ENCODE assay signal across 9 cellular contexts in genomic region chr7:134845461-134845860, GRCh38.
DNase-seq lines count a peak whose midpoint lies in the region; ATAC-seq and TF ChIP-seq lines count a peak whose summit lies in the region.
"Had no signal": no experiment of that assay in that cellular context is flagged by ENCODE, and none has a peak within 500 bp of the region (broad histone marks: within the 10 kb centered on the region; RNA-seq: fewer than 3 reads in every experiment).

No MANE protein-coding gene starts in this region.

- H3K36me3 ChIP-seq in Caco-2 (ENCODE audit: control insufficient read depth, insufficient read depth, low read length) (0 out of 2 replicates have a peak, but pooled peaks cover 1% of the 10 kb centered on the region), OCI-LY1 (ENCODE audit: insufficient read depth, low read length) (no peaks in the 10 kb centered on the region)

- H3K4me3 ChIP-seq in Caco-2 (ENCODE audit: low read depth, low read length): no peak overlapping the region
- H3K4me3 ChIP-seq in OCI-LY1 (ENCODE audit: low read depth, low read length, poor library complexity, severe bottlenecking): no peak overlapping the region

- H3K9me3 ChIP-seq in Caco-2 (no peaks in the 10 kb centered on the region), OCI-LY1 (ENCODE audit: low read length) (no peaks in the 10 kb centered on the region)

- H3K27me3 ChIP-seq in Caco-2 (replicated peaks; ENCODE audit: control insufficient read depth, insufficient read depth, low read length) (no peaks in the 10 kb centered on the region), OCI-LY1 (ENCODE audit: insufficient read depth, low read length) (peaks cover 2% of the 10 kb centered on the region; the same call in 1 of the 2 replicates)

- no TSS peak for BruUV-seq in Caco-2 (replicated peaks; lab: Mats Ljungman, UMichigan)

- H3K4me3 Mint-ChIP-seq in Caco-2 (ENCODE audit: unreplicated experiment): no peak overlapping the region
- H3K4me3 Mint-ChIP-seq: T-helper 1 cell treated with Interleukin-12 subunit alpha and Interleukin-12 subunit beta and Interleukin-4 antibody, amounts not matched to agents 30 μg/mL and 1 μg/mL, for 36 hours had no signal

- no peak overlapping the region for H3K4me2 ChIP-seq in OCI-LY1 (ENCODE audit: low read length)

- H3K36me3 Mint-ChIP-seq in Caco-2 (ENCODE audit: insufficient read depth, unreplicated experiment): peaks cover 11% of the 10 kb centered on the region

- H3F3A ChIP-seq in OCI-LY1 (ENCODE audit: insufficient read depth, low read length): no peaks in the 10 kb centered on the region

- H3K9ac ChIP-seq in OCI-LY1 (ENCODE audit: low read length): no peak overlapping the region

- H3K4me1 ChIP-seq in Caco-2: peaks cover 22% of the 10 kb centered on the region
- no peaks in the 10 kb centered on the region for H3K4me1 ChIP-seq in OCI-LY1 (ENCODE audit: insufficient read depth, low read length, severe bottlenecking)

- no peaks in the 10 kb centered on the region for H4K20me1 ChIP-seq in OCI-LY1 (ENCODE audit: insufficient read depth, low read length)

- POLR2A ChIA-PET in Caco-2 (lab: Charles Lee): no interaction called here

- H2AFZ ChIP-seq in OCI-LY1 (ENCODE audit: low read length): no peak overlapping the region

- H3K9me2 ChIP-seq in OCI-LY1 (ENCODE audit: low read depth, low read length): no peaks in the 10 kb centered on the region

- H3K79me2 ChIP-seq in OCI-LY1 (ENCODE audit: insufficient read depth, low read length): no peaks in the 10 kb centered on the region

- no peaks in the 10 kb centered on the region for H3K27me3 Mint-ChIP-seq in Caco-2 (ENCODE audit: insufficient read depth, unreplicated experiment)

- intact Hi-C loops in Caco-2 (cut with micrococcal nuclease; ENCODE audit: unreplicated experiment): loop anchor here (1.0 to 10.0 kb wide), 5 partner anchors 66 to 212 kb away; partner anchors contain the start of gene CALD1

- no peaks in the 10 kb centered on the region for H3K9me3 Mint-ChIP-seq in Caco-2 (ENCODE audit: unreplicated experiment)
- H3K9me3 Mint-ChIP-seq: T-helper 1 cell treated with Interleukin-12 subunit alpha and Interleukin-12 subunit beta and Interleukin-4 antibody, amounts not matched to agents 30 μg/mL and 1 μg/mL, for 36 hours had no signal

- CTCF ChIA-PET in Caco-2 (lab: Charles Lee): interaction anchor here (0.8 kb wide), 1 partner anchor 121 kb away, joined by 3 read pairs; no protein-coding TSS in a partner anchor

- H3K27ac ChIP-seq in OCI-LY1 (ENCODE audit: low read depth, low read length, poor library complexity, severe bottlenecking): no peak overlapping the region

- ATAC-seq in GM19351 (IDR thresholded peaks at IDR 0.05; ENCODE audit: unreplicated experiment) (peak; percentile 73), HG03045 (IDR thresholded peaks at IDR 0.05; ENCODE audit: unreplicated experiment) (no peak)

- DNase-seq in Caco-2: peak; percentile 48 to 53
- peak; percentile 10 for DNase-seq in germinal center (ENCODE audit: low spot score)
- DNase-seq in ecto neural progenitor cell (ENCODE audit: low spot score): no peak
- no peak for DNase-seq in NCI-H2081 (lab: John Stamatoyannopoulos, UW)
- DNase-seq in MV-4-11 (lab: John Stamatoyannopoulos, UW): no peak

- TF ChIP-seq CTCF in Caco-2 (IDR thresholded peaks at IDR 0.05; ENCODE audit: insufficient read depth in 1 of 2, low read depth in 1 of 2, low read length in 1 of 2, severe bottlenecking in 1 of 2, unreplicated experiment in 1 of 2): peak; percentile 42 to 66
- TF ChIP-seq CTCF in OCI-LY1 (IDR thresholded peaks at IDR 0.05; ENCODE audit: low read length): peak; percentile 69

- no peak overlapping the region for H3K27ac Mint-ChIP-seq in Caco-2 (ENCODE audit: unreplicated experiment)
- H3K27ac Mint-ChIP-seq: T-helper 1 cell treated with Interleukin-12 subunit alpha and Interleukin-12 subunit beta and Interleukin-4 antibody, amounts not matched to agents 30 μg/mL and 1 μg/mL, for 36 hours had no signal

- peaks cover 33% of the 10 kb centered on the region for H3K4me1 Mint-ChIP-seq in Caco-2 (ENCODE audit: low read depth, unreplicated experiment)

Comparison
In these comparisons a context has a peak if more than half of its experiments do, and no peak if none do; other contexts are left out.
1. DNase-seq: peak in Caco-2 (2 of 2) and germinal center (single experiment); none in ecto neural progenitor cell (single experiment), NCI-H2081 (0 of 2) and MV-4-11 (single experiment).